In genomic region chr2:197357986-197358385, GRCh38 we compare ENCODE assay signal across 22 cellular contexts.
"Had no signal": no experiment of that assay in that cellular context is flagged by ENCODE, and none has a peak within 500 bp of the region (broad histone marks: within the 10 kb centered on the region; RNA-seq: fewer than 3 reads in every experiment).

No MANE protein-coding gene starts in this region.

- ATAC-seq: HepG2 had no signal

- H3K4me3 ChIP-seq: MG63, SJSA1, SK-N-MC had no signal

- H3K27ac ChIP-seq: SJSA1, SK-N-MC had no signal

- H3K9me3 ChIP-seq: MG63, SJSA1 had no signal

- H3K27me3 ChIP-seq: MG63, SJSA1 had no signal

- DNase-seq: IMR-90, Karpas-422, KG1, MG63, NCI-H1092, NCI-H1105 treated with DMSO at 0.1 percent for 48 hours, NCI-H1417 treated with DMSO at 0.1 percent for 48 hours, NCI-H146, NCI-H1694 treated with DMSO at 0.1 percent for 48 hours, NCI-H1930, NCI-H2081, NCI-H2107, NCI-H2227 treated with DMSO at 0.1 percent for 48 hours, NCI-H524 treated with DMSO at 0.1 percent for 48 hours, NCI-H69, NCI-H774, Right ventricle myocardium superior, RPMI8226, SIG-M5 had no signal

- H3K36me3 ChIP-seq: MG63, SJSA1 had no signal
